8 cellular contexts compared by ENCODE assay signal in the genomic region with DNA sequence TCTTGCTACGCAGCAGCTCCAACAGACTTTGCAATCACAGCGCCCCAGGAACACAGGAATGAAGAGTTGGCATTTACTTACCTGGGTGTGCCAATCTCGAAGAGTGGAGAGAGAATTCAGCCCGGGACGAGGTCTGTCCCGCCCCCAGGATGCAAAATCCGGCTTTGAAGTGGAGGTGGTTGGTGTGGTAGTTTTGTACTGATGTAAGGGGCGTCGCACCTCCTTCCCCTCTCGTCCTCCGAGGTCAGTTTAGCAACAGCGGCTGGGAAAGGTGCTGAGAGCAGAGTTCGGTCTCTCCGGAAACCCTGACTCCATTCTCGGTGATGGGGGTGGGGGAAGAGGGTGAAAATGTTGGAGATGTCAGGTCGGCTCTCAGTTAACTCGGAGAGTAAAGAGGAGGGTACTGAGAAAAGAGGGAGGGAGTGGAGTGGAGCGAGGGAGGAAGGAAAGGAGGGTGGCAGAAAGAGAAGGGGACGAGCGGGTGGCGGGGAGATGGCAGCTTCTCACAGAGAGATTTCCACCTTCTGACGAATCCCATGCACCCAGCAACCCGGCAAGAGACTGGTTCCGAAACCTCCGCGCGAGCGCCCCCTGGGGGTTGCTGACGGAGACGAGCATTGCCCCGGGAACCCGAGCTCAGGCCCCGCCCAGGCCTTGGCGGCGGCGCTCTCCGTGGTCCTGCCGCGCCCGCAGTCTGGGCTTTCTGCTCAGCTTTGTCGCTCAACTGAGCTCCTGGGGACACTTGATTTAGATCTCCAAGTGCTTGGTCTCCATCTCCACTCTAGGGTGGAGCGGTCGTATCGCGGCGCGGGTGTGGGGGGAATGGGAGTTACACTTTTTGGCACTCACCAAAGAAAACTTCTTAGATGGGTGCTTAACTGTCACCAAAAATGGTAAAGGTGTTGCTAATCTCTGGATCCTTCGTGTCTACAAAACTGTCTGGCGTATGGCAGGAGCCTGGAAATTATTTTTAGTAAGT. TPM values are rescaled to one million over a fixed set of nuclear protein-coding genes. Genes with fewer than 3 reads are reported as not detected.
A peak's percentile ranks its signal among the peaks of the same experiment; 100 is the strongest.
DNase-seq lines count a peak whose midpoint lies in the region; ATAC-seq and TF ChIP-seq lines count a peak whose summit lies in the region.

A gene (minus strand): TSS at position 529 of the 979 bp plus-strand sequence.

- H3K4me3 ChIP-seq in Caco-2 (ENCODE audit: low read depth, low read length), result no peak within 1 kb of the TSS
- H3K4me3 ChIP-seq in Karpas-422 (ENCODE audit: low read length), result no peak within 1 kb of the TSS
- H3K4me3 ChIP-seq in fibroblast of pulmonary artery (replicated peaks; ENCODE audit: low read depth, low read length), result peak within 1 kb of the TSS; percentile 23

- CTCF ChIA-PET in Caco-2 (lab: Charles Lee), result interaction anchor here (0.5 to 1.0 kb wide), 4 partner anchors 11 to 537 kb away, joined by 3 to 6 read pairs (median 4); no protein-coding TSS in a partner anchor

- peak; percentile 70 for ATAC-seq in GM21529 (IDR thresholded peaks at IDR 0.05; ENCODE audit: unreplicated experiment)
- ATAC-seq in natural killer cell treated with Interleukin-12 subunit alpha and Interleukin-12 subunit beta and Interleukin-15 and Interleukin-18, amount 100 ng/mL, for 72 hours, result peak; percentile 74 to 80

- H3K27me3 ChIP-seq in Caco-2 (replicated peaks; ENCODE audit: control insufficient read depth, insufficient read depth, low read length) (no peaks in the 10 kb centered on the region), Karpas-422 (ENCODE audit: low read length) (no peaks in the 10 kb centered on the region)

- TF ChIP-seq CTCF in Caco-2 (IDR thresholded peaks at IDR 0.05; ENCODE audit: insufficient read depth in 1 of 2, low read depth in 1 of 2, low read length in 1 of 2, severe bottlenecking in 1 of 2, unreplicated experiment in 1 of 2), result peak; percentile 75 to 83
- TF ChIP-seq CTCF in fibroblast of pulmonary artery (IDR thresholded peaks at IDR 0.05; ENCODE audit: low read length, missing control alignments), result peak; percentile 86

- peaks cover 15% of the 10 kb centered on the region for H3K27me3 Mint-ChIP-seq in Caco-2 (ENCODE audit: insufficient read depth, unreplicated experiment)
- H3K27me3 Mint-ChIP-seq in natural killer cell treated with Interleukin-12 subunit alpha and Interleukin-12 subunit beta and Interleukin-15 and Interleukin-18, amount 100 ng/mL, for 72 hours, result peaks cover 24 to 72% of the 10 kb centered on the region in 2 donors

- H3K4me1 ChIP-seq in Caco-2, result no peaks in the 10 kb centered on the region
- H3K4me1 ChIP-seq in Karpas-422 (ENCODE audit: low read length), result no peaks in the 10 kb centered on the region

- no peak within 1 kb of the TSS for H3K9ac ChIP-seq in Karpas-422 (ENCODE audit: low read length)

- POLR2A ChIA-PET in Caco-2 (lab: Charles Lee), result no interaction called here

- intact Hi-C loops in Caco-2 (cut with micrococcal nuclease; ENCODE audit: unreplicated experiment), result no loop called here

- no peak within 1 kb of the TSS for H3K27ac Mint-ChIP-seq in Caco-2 (ENCODE audit: unreplicated experiment)
- no peak within 1 kb of the TSS for H3K27ac Mint-ChIP-seq in natural killer cell treated with Interleukin-12 subunit alpha and Interleukin-12 subunit beta and Interleukin-15 and Interleukin-18, amount 100 ng/mL, for 72 hours

- H4K20me1 ChIP-seq in Karpas-422 (ENCODE audit: insufficient read depth, low read depth, low read length), result no peaks in the 10 kb centered on the region; the same call in 1 of the 2 replicates

- H2AFZ ChIP-seq in Karpas-422 (ENCODE audit: low read length), result no peak within 1 kb of the TSS

- H3K79me2 ChIP-seq in Karpas-422 (ENCODE audit: low read length), result no peaks in the 10 kb centered on the region

- H3K4me3 Mint-ChIP-seq in Caco-2 (ENCODE audit: unreplicated experiment), result no peak within 1 kb of the TSS
- peak within 1 kb of the TSS; percentile 21 for H3K4me3 Mint-ChIP-seq in natural killer cell treated with Interleukin-12 subunit alpha and Interleukin-12 subunit beta and Interleukin-15 and Interleukin-18, amount 100 ng/mL, for 72 hours

- H3K36me3 Mint-ChIP-seq in Caco-2 (ENCODE audit: insufficient read depth, unreplicated experiment), result no peaks in the 10 kb centered on the region
- peaks cover 7% of the 10 kb centered on the region for H3K36me3 Mint-ChIP-seq in natural killer cell treated with Interleukin-12 subunit alpha and Interleukin-12 subunit beta and Interleukin-15 and Interleukin-18, amount 100 ng/mL, for 72 hours

- BruUV-seq in Caco-2 (replicated peaks; lab: Mats Ljungman, UMichigan), result no TSS peak

- H3K4me2 ChIP-seq in Karpas-422 (ENCODE audit: low read depth, low read length, poor library complexity, severe bottlenecking), result no peak within 1 kb of the TSS

- H3K27ac ChIP-seq in Karpas-422 (ENCODE audit: low read length), result no peak within 1 kb of the TSS

- H3K36me3 ChIP-seq in Caco-2 (ENCODE audit: control insufficient read depth, insufficient read depth, low read length) (no peaks in the 10 kb centered on the region), Karpas-422 (ENCODE audit: insufficient read depth, low read length) (no peaks in the 10 kb centered on the region)

- no peaks in the 10 kb centered on the region for H3K9me3 Mint-ChIP-seq in Caco-2 (ENCODE audit: unreplicated experiment)
- H3K9me3 Mint-ChIP-seq in natural killer cell treated with Interleukin-12 subunit alpha and Interleukin-12 subunit beta and Interleukin-15 and Interleukin-18, amount 100 ng/mL, for 72 hours, result no peaks in the 10 kb centered on the region

- H3K4me1 Mint-ChIP-seq in Caco-2 (ENCODE audit: low read depth, unreplicated experiment), result no peaks in the 10 kb centered on the region
- peaks cover 0 to 5% of the 10 kb centered on the region in 2 donors for H3K4me1 Mint-ChIP-seq in natural killer cell treated with Interleukin-12 subunit alpha and Interleukin-12 subunit beta and Interleukin-15 and Interleukin-18, amount 100 ng/mL, for 72 hours (ENCODE audit: low read depth in 2 of 2)

- no peaks in the 10 kb centered on the region for H3K9me3 ChIP-seq in Caco-2
- no peaks in the 10 kb centered on the region for H3K9me3 ChIP-seq in Karpas-422 (ENCODE audit: low read length)

- DNase-seq in Caco-2 (peak; percentile 67 to 87), Karpas-422 (peak; percentile 93), OCI-M2 (lab: John Stamatoyannopoulos, UW; ENCODE audit: unreplicated experiment) (peak; percentile 40), activated T-helper 1 cell treated with Interleukin-2 at 50 U/mL for 16 hours (ENCODE audit: low read depth) (peak; percentile 14), fibroblast of pulmonary artery (ENCODE audit: low read depth) (peak; percentile 74), stromal cell of bone marrow (ENCODE audit: low read depth) (peak; percentile 30)
- no peak for DNase-seq in natural killer cell treated with Interleukin-12 subunit alpha and Interleukin-12 subunit beta and Interleukin-15 and Interleukin-18, amount 100 ng/mL, for 72 hours (ENCODE audit: low spot score)

- no peaks in the 10 kb centered on the region for H3K9me2 ChIP-seq in Karpas-422 (replicated peaks; ENCODE audit: insufficient read depth, low read length)

RNA-seq across cellular contexts. Expression of the gene that starts here (rescaled TPM):
- 0.41 TPM in 1 of 2 replicates, not detected in the other for total RNA-seq in Caco-2 (2022)
- total RNA-seq in Karpas-422 (2014; rRNA removed; shearing (Covaris generic); ENCODE audit: low replicate concordance), result not detected in 2 replicates
- not detected for total RNA-seq in natural killer cell treated with Interleukin-12 subunit alpha and Interleukin-12 subunit beta and Interleukin-15 and Interleukin-18, amount 100 ng/mL, for 72 hours

Comparison
In these comparisons a context has a peak if more than half of its experiments do, and no peak if none do; other contexts are left out.
1. Peak in DNase-seq in Caco-2; RNA of the gene not detected or under 1 TPM.
2. Peak in DNase-seq in Karpas-422; RNA of the gene not detected or under 1 TPM.
3. Peak in ATAC-seq in natural killer cell treated with Interleukin-12 subunit alpha and Interleukin-12 subunit beta and Interleukin-15 and Interleukin-18, amount 100 ng/mL, for 72 hours; RNA of the gene not detected or under 1 TPM.